ENCODE assay signal across 34 cellular contexts in genomic region chr2:198259496-198259895, GRCh38.
"Had no signal": no experiment of that assay in that cellular context is flagged by ENCODE, and none has a peak within 500 bp of the region (broad histone marks: within the 10 kb centered on the region; RNA-seq: fewer than 3 reads in every experiment).

No MANE protein-coding gene starts in this region.

- DNase-seq: activated CD4-positive, alpha-beta memory T cell treated with anti-CD3 and anti-CD28 coated beads, Interleukin-2, amount 10 ng/mL, durations not matched to agents 7 days and 5 days; activated CD4-positive, alpha-beta T cell treated with anti-CD3 and anti-CD28 coated beads for 1 hour; activated CD4-positive, alpha-beta T cell treated with anti-CD3 and anti-CD28 coated beads for 36 hours; activated CD4-positive, alpha-beta T cell treated with anti-CD3 and anti-CD28 coated beads for 48 hours; activated CD4-positive, alpha-beta T cell treated with anti-CD3 and anti-CD28 coated beads, Interleukin-2, amount 10 ng/mL, durations not matched to agents 7 days and 5 days; activated CD4-positive, alpha-beta T cell treated with anti-CD3 and anti-CD28 coated beads, Interleukin-2, amount 50 U/mL, for 48 hours; activated CD4-positive, CD25-positive, alpha-beta regulatory T cell; activated CD8-positive, alpha-beta memory T cell treated with anti-CD3 and anti-CD28 coated beads for 24 hours; activated CD8-positive, alpha-beta memory T cell treated with anti-CD3 and anti-CD28 coated beads, Interleukin-2, amount 10 ng/mL, durations not matched to agents 7 days and 5 days; activated CD8-positive, alpha-beta memory T cell treated with anti-CD3 and anti-CD28 coated beads, Interleukin-2, amount 50 U/mL, for 48 hours; activated CD8-positive, alpha-beta T cell treated with anti-CD3 and anti-CD28 coated beads, Interleukin-2, amount 10 ng/mL, durations not matched to agents 7 days and 5 days; activated effector memory CD4-positive, alpha-beta T cell treated with Interleukin-2 at 50 U/mL for 16 hours; activated gamma-delta T cell; activated naive CD4-positive, alpha-beta T cell treated with anti-CD3 and anti-CD28 coated beads, Interleukin-2, amount 50 U/mL, for 16 hours; activated naive CD4-positive, alpha-beta T cell treated with Interleukin-2 at 50 U/mL for 16 hours; activated naive CD8-positive, alpha-beta T cell treated with anti-CD3 and anti-CD28 coated beads for 36 hours; activated T-cell treated with anti-CD3 and anti-CD28 coated beads, Interleukin-2, amount 50 U/mL, for 24 hours; activated T-cell treated with anti-CD3 and anti-CD28 coated beads, Interleukin-2, amount 50 U/mL, for 48 hours; adrenal gland; amniotic stem cell; aorta; body of pancreas; brain microvascular endothelial cell; central memory CD4-positive, alpha-beta T cell; T-helper 1 cell; T-helper 2 cell; T-helper 9 cell; WERI-Rb-1 had no signal

- H3K4me3 Mint-ChIP-seq: activated CD4-positive, alpha-beta memory T cell treated with anti-CD3 and anti-CD28 coated beads, Interleukin-2, amount 10 ng/mL, durations not matched to agents 7 days and 5 days; activated CD4-positive, alpha-beta T cell treated with anti-CD3 and anti-CD28 coated beads for 36 hours; activated CD4-positive, alpha-beta T cell treated with anti-CD3 and anti-CD28 coated beads, Interleukin-2, amount 10 ng/mL, durations not matched to agents 7 days and 5 days; activated CD8-positive, alpha-beta memory T cell treated with anti-CD3 and anti-CD28 coated beads, Interleukin-2, amount 10 ng/mL, durations not matched to agents 7 days and 5 days; activated CD8-positive, alpha-beta T cell treated with anti-CD3 and anti-CD28 coated beads, Interleukin-2, amount 10 ng/mL, durations not matched to agents 7 days and 5 days; activated naive CD8-positive, alpha-beta T cell treated with anti-CD3 and anti-CD28 coated beads for 36 hours; activated T-cell treated with anti-CD3 and anti-CD28 coated beads, Interleukin-2, amount 50 U/mL, for 24 hours; T-helper 1 cell treated with Interleukin-12 subunit alpha and Interleukin-12 subunit beta and Interleukin-4 antibody, amounts not matched to agents 30 μg/mL and 1 μg/mL, for 36 hours; T-helper 2 cell treated with Interferon-gamma antibody and Interleukin-4, amounts not matched to agents 5 μg/mL and 100 μg/mL, for 36 hours; WTC11 had no signal

- H3K27ac Mint-ChIP-seq: activated CD4-positive, alpha-beta memory T cell treated with anti-CD3 and anti-CD28 coated beads, Interleukin-2, amount 10 ng/mL, durations not matched to agents 7 days and 5 days; activated CD4-positive, alpha-beta T cell treated with anti-CD3 and anti-CD28 coated beads for 36 hours; activated CD4-positive, alpha-beta T cell treated with anti-CD3 and anti-CD28 coated beads, Interleukin-2, amount 10 ng/mL, durations not matched to agents 7 days and 5 days; activated CD8-positive, alpha-beta memory T cell treated with anti-CD3 and anti-CD28 coated beads, Interleukin-2, amount 10 ng/mL, durations not matched to agents 7 days and 5 days; activated CD8-positive, alpha-beta T cell treated with anti-CD3 and anti-CD28 coated beads, Interleukin-2, amount 10 ng/mL, durations not matched to agents 7 days and 5 days; activated naive CD4-positive, alpha-beta T cell treated with anti-CD3 and anti-CD28 coated beads, Interleukin-2, amount 50 U/mL, for 72 hours; activated naive CD8-positive, alpha-beta T cell treated with anti-CD3 and anti-CD28 coated beads for 36 hours; activated T-cell treated with anti-CD3 and anti-CD28 coated beads, Interleukin-2, amount 50 U/mL, for 24 hours; activated T-helper 2 cell treated with anti-CD3 and anti-CD28 coated beads, Interferon-gamma antibody, Interleukin-2, Interleukin-4, amounts not matched to agents 10 μg/mL and 5 μg/mL and 100 μg/mL, durations not matched to agents 14 hours and 24 hours and 36 hours; T-helper 1 cell treated with Interleukin-12 subunit alpha and Interleukin-12 subunit beta and Interleukin-4 antibody, amounts not matched to agents 30 μg/mL and 1 μg/mL, for 36 hours; T-helper 2 cell treated with Interferon-gamma antibody and Interleukin-4, amounts not matched to agents 5 μg/mL and 100 μg/mL, for 36 hours; WTC11 had no signal

- ATAC-seq: activated CD4-positive, alpha-beta T cell treated with anti-CD3 and anti-CD28 coated beads for 36 hours; activated CD4-positive, CD25-positive, alpha-beta regulatory T cell treated with anti-CD3 and anti-CD28 coated beads, Interleukin-2, amount 50 U/mL, for 24 hours; activated CD8-positive, alpha-beta memory T cell treated with anti-CD3 and anti-CD28 coated beads, Interleukin-2, amount 10 ng/mL, durations not matched to agents 7 days and 5 days; activated CD8-positive, alpha-beta T cell treated with anti-CD3 and anti-CD28 coated beads, Interleukin-2, amount 10 ng/mL, durations not matched to agents 7 days and 5 days; activated naive CD4-positive, alpha-beta T cell treated with anti-CD3 and anti-CD28 coated beads, Interleukin-2, amount 50 U/mL, for 72 hours; body of pancreas; WTC11 had no signal

- H3K4me1 Mint-ChIP-seq: activated CD4-positive, alpha-beta memory T cell treated with anti-CD3 and anti-CD28 coated beads, Interleukin-2, amount 10 ng/mL, durations not matched to agents 7 days and 5 days; activated CD4-positive, alpha-beta T cell treated with anti-CD3 and anti-CD28 coated beads for 36 hours; activated CD4-positive, alpha-beta T cell treated with anti-CD3 and anti-CD28 coated beads, Interleukin-2, amount 10 ng/mL, durations not matched to agents 7 days and 5 days; activated CD8-positive, alpha-beta memory T cell treated with anti-CD3 and anti-CD28 coated beads, Interleukin-2, amount 10 ng/mL, durations not matched to agents 7 days and 5 days; activated naive CD8-positive, alpha-beta T cell treated with anti-CD3 and anti-CD28 coated beads for 36 hours; WTC11 had no signal

- H3K9me3 Mint-ChIP-seq: activated CD4-positive, alpha-beta memory T cell treated with anti-CD3 and anti-CD28 coated beads, Interleukin-2, amount 10 ng/mL, durations not matched to agents 7 days and 5 days; activated CD4-positive, alpha-beta T cell treated with anti-CD3 and anti-CD28 coated beads, Interleukin-2, amount 10 ng/mL, durations not matched to agents 7 days and 5 days; activated naive CD4-positive, alpha-beta T cell treated with anti-CD3 and anti-CD28 coated beads, Interleukin-2, amount 50 U/mL, for 72 hours; activated naive CD8-positive, alpha-beta T cell treated with anti-CD3 and anti-CD28 coated beads for 36 hours; activated T-cell treated with anti-CD3 and anti-CD28 coated beads, Interleukin-2, amount 50 U/mL, for 24 hours; activated T-helper 2 cell treated with anti-CD3 and anti-CD28 coated beads, Interferon-gamma antibody, Interleukin-2, Interleukin-4, amounts not matched to agents 10 μg/mL and 5 μg/mL and 100 μg/mL, durations not matched to agents 14 hours and 24 hours and 36 hours; T-helper 1 cell treated with Interleukin-12 subunit alpha and Interleukin-12 subunit beta and Interleukin-4 antibody, amounts not matched to agents 30 μg/mL and 1 μg/mL, for 36 hours; T-helper 2 cell treated with Interferon-gamma antibody and Interleukin-4, amounts not matched to agents 5 μg/mL and 100 μg/mL, for 36 hours; WTC11 had no signal

- H3K36me3 Mint-ChIP-seq: activated CD8-positive, alpha-beta memory T cell treated with anti-CD3 and anti-CD28 coated beads, Interleukin-2, amount 10 ng/mL, durations not matched to agents 7 days and 5 days; activated naive CD4-positive, alpha-beta T cell treated with anti-CD3 and anti-CD28 coated beads, Interleukin-2, amount 50 U/mL, for 72 hours; activated naive CD8-positive, alpha-beta T cell treated with anti-CD3 and anti-CD28 coated beads for 36 hours; WTC11 had no signal
